10 cellular contexts compared by ENCODE assay signal in the genomic region with DNA sequence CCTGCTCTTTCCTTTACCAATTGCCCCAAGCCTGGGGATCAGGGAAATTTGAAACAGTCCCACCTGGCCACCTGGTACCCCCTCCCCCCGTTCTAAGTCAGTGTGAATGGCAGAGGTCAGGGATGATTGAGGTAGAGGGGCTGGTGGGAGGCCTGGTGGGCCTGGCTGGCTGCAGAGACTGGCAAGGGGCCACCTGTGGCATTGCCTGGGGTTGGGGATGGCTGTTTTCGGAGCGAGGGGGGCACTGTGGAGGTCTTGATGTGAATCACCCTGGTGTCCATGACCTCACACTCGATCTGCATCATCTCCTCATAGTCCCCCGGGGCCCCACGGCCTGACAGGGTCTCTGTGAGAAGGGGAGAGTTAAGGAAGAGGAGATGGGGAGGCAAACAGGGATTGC. TPM values are rescaled to one million over a fixed set of nuclear protein-coding genes. Genes with fewer than 3 reads are reported as not detected.
DNase-seq lines count a peak whose midpoint lies in the region; TF ChIP-seq lines count a peak whose summit lies in the region.
"Had no signal": no experiment of that assay in that cellular context is flagged by ENCODE, and none has a peak within 500 bp of the region (broad histone marks: within the 10 kb centered on the region; RNA-seq: fewer than 3 reads in every experiment).

No MANE protein-coding gene starts in this region.

- DNase-seq in activated T-cell treated with anti-CD3 and anti-CD28 coated beads, Interleukin-2, amount 50 U/mL, for 24 hours, result no peak
- no peak for DNase-seq in activated T-cell treated with anti-CD3 and anti-CD28 coated beads, Interleukin-2, amount 50 U/mL, for 48 hours
- DNase-seq in type B pancreatic cell (ENCODE audit: extremely low spot score, unreplicated experiment), result no peak
- no peak for DNase-seq in T-helper 9 cell
- DNase-seq: midbrain, NCI-H1417, NCI-H526 treated with DMSO at 0.1 percent for 48 hours, SJCRH30 had no signal

- peak overlapping the region; percentile 1 for H3K27ac Mint-ChIP-seq in activated T-cell treated with anti-CD3 and anti-CD28 coated beads, Interleukin-2, amount 50 U/mL, for 24 hours
- H3K27ac Mint-ChIP-seq in type B pancreatic cell, result peak overlapping the region; percentile 98
- H3K27ac Mint-ChIP-seq: WTC11 had no signal

- no peak for TF ChIP-seq CTCF in type B pancreatic cell (conservative IDR thresholded peaks at IDR 0.05)

- peaks cover 15% of the 10 kb centered on the region for H3K4me1 Mint-ChIP-seq in activated T-cell treated with anti-CD3 and anti-CD28 coated beads, Interleukin-2, amount 50 U/mL, for 24 hours (ENCODE audit: low read depth)
- H3K4me1 Mint-ChIP-seq in type B pancreatic cell (ENCODE audit: unreplicated experiment), result peaks cover 37% of the 10 kb centered on the region
- H3K4me1 Mint-ChIP-seq: WTC11 had no signal

- H3K27me3 Mint-ChIP-seq in activated T-cell treated with anti-CD3 and anti-CD28 coated beads, Interleukin-2, amount 50 U/mL, for 24 hours, result no peaks in the 10 kb centered on the region
- H3K27me3 Mint-ChIP-seq in type B pancreatic cell, result no peaks in the 10 kb centered on the region
- H3K27me3 Mint-ChIP-seq: activated T-helper 17 cell treated with anti-CD3 and anti-CD28 coated beads, Interleukin-2, amount 50 U/mL, for 72 hours had no signal

- H3K9me3 Mint-ChIP-seq in activated T-cell treated with anti-CD3 and anti-CD28 coated beads, Interleukin-2, amount 50 U/mL, for 24 hours, result no peaks in the 10 kb centered on the region
- no peaks in the 10 kb centered on the region for H3K9me3 Mint-ChIP-seq in type B pancreatic cell
- H3K9me3 Mint-ChIP-seq: activated T-helper 17 cell treated with anti-CD3 and anti-CD28 coated beads, Interleukin-2, amount 50 U/mL, for 72 hours; WTC11 had no signal

- H3K36me3 Mint-ChIP-seq in activated T-cell treated with anti-CD3 and anti-CD28 coated beads, Interleukin-2, amount 50 U/mL, for 24 hours (ENCODE audit: low read depth), result peaks cover 65% of the 10 kb centered on the region
- peaks cover 20% of the 10 kb centered on the region for H3K36me3 Mint-ChIP-seq in type B pancreatic cell

- no peak overlapping the region for H3K4me3 Mint-ChIP-seq in activated T-cell treated with anti-CD3 and anti-CD28 coated beads, Interleukin-2, amount 50 U/mL, for 24 hours
- H3K4me3 Mint-ChIP-seq in type B pancreatic cell, result no peak overlapping the region
- H3K4me3 Mint-ChIP-seq: activated T-helper 17 cell treated with anti-CD3 and anti-CD28 coated beads, Interleukin-2, amount 50 U/mL, for 72 hours; WTC11 had no signal

RNA-seq across cellular contexts. Expression of gene TNXB, which starts 6.5 kb away (rescaled TPM):
- total RNA-seq in type B pancreatic cell (ENCODE audit: low replicate concordance), result 20.8 and 22.2 TPM in 2 replicates

RNA-seq across cellular contexts. Expression of gene ATF6B, which starts 12.4 kb away (rescaled TPM):
- 95.8 and 99.3 TPM in 2 replicates for total RNA-seq in type B pancreatic cell (ENCODE audit: low replicate concordance)

RNA-seq across cellular contexts. Expression of gene FKBPL, which starts 14.5 kb away (rescaled TPM):
- total RNA-seq in type B pancreatic cell (ENCODE audit: low replicate concordance), result 8.4 and 10.1 TPM in 2 replicates

RNA-seq across cellular contexts. Expression of gene PRRT1, which starts 36.1 kb away (rescaled TPM):
- 1.00 and 2.7 TPM in 2 replicates for total RNA-seq in type B pancreatic cell (ENCODE audit: low replicate concordance)

RNA-seq across cellular contexts. Expression of gene PPT2, which starts 38.3 kb away (rescaled TPM):
- total RNA-seq in type B pancreatic cell (ENCODE audit: low replicate concordance), result 44.1 and 46.9 TPM in 2 replicates
